In genomic region chr13:49904729-49905456, GRCh38 we compare ENCODE assay signal across 29 cellular contexts.
"Had no signal": no experiment of that assay in that cellular context is flagged by ENCODE, and none has a peak within 500 bp of the region (broad histone marks: within the 10 kb centered on the region; RNA-seq: fewer than 3 reads in every experiment).

No MANE protein-coding gene starts in this region.

- DNase-seq: activated CD4-positive, alpha-beta memory T cell treated with anti-CD3 and anti-CD28 coated beads, Interleukin-2, amount 10 ng/mL, durations not matched to agents 7 days and 5 days; activated CD4-positive, alpha-beta T cell treated with anti-CD3 and anti-CD28 coated beads for 4 hours; activated CD4-positive, CD25-positive, alpha-beta regulatory T cell; activated CD8-positive, alpha-beta memory T cell treated with anti-CD3 and anti-CD28 coated beads, Interleukin-2, amount 10 ng/mL, durations not matched to agents 7 days and 5 days; activated naive CD4-positive, alpha-beta T cell; activated T-cell treated with anti-CD3 and anti-CD28 coated beads, Interleukin-2, amount 50 U/mL, for 72 hours; aorta; body of pancreas; cerebellar nuclear complex; cortex of kidney; effector memory CD8-positive, alpha-beta T cell; gastrocnemius medialis; islet precursor cell; left ventricle myocardium inferior; mucosa of descending colon; right lobe of liver; stimulated activated CD4-positive, alpha-beta T cell treated with anti-CD3 and anti-CD28 coated beads, Interleukin-2, amount 100 ng/mL, for 48 hours; stimulated activated naive CD8-positive, alpha-beta T cell treated with anti-CD3 and anti-CD28 coated beads, Interleukin-15, amount 100 ng/mL, for 72 hours; substantia nigra; T-helper 1 cell; upper lobe of left lung had no signal

- ATAC-seq: activated CD8-positive, alpha-beta memory T cell treated with anti-CD3 and anti-CD28 coated beads, Interleukin-2, amount 10 ng/mL, durations not matched to agents 7 days and 5 days; activated naive CD4-positive, alpha-beta T cell treated with anti-CD3 and anti-CD28 coated beads, Interleukin-2, amount 50 U/mL, for 72 hours; activated T-cell treated with anti-CD3 and anti-CD28 coated beads, Interleukin-2, amount 50 U/mL, for 72 hours; body of pancreas; effector memory CD8-positive, alpha-beta T cell; mucosa of descending colon; natural killer cell treated with Interleukin-12 subunit alpha and Interleukin-12 subunit beta and Interleukin-15 and Interleukin-18, amount 100 ng/mL, for 72 hours; right lobe of liver; stimulated activated naive CD8-positive, alpha-beta T cell treated with anti-CD3 and anti-CD28 coated beads, Interleukin-15, amount 100 ng/mL, for 72 hours had no signal

- H3K36me3 ChIP-seq: cardiac muscle cell, left ventricle myocardium inferior, right lobe of liver, upper lobe of left lung, vagina had no signal

- H3K9me3 ChIP-seq: body of pancreas, gastrocnemius medialis, left ventricle myocardium inferior, mucosa of descending colon, right lobe of liver, upper lobe of left lung, vagina had no signal

- H3K27me3 Mint-ChIP-seq: activated CD4-positive, alpha-beta memory T cell treated with anti-CD3 and anti-CD28 coated beads, Interleukin-2, amount 10 ng/mL, durations not matched to agents 7 days and 5 days; activated CD8-positive, alpha-beta memory T cell treated with anti-CD3 and anti-CD28 coated beads, Interleukin-2, amount 10 ng/mL, durations not matched to agents 7 days and 5 days; effector memory CD8-positive, alpha-beta T cell; progenitor cell of endocrine pancreas; stimulated activated naive CD8-positive, alpha-beta T cell treated with anti-CD3 and anti-CD28 coated beads, Interleukin-15, amount 100 ng/mL, for 72 hours had no signal

- H3K27me3 ChIP-seq: body of pancreas, cardiac muscle cell, gastrocnemius medialis, hepatocyte, right lobe of liver, upper lobe of left lung, vagina had no signal

- H3K4me1 Mint-ChIP-seq: activated CD4-positive, alpha-beta memory T cell treated with anti-CD3 and anti-CD28 coated beads, Interleukin-2, amount 10 ng/mL, durations not matched to agents 7 days and 5 days; activated CD8-positive, alpha-beta memory T cell treated with anti-CD3 and anti-CD28 coated beads, Interleukin-2, amount 10 ng/mL, durations not matched to agents 7 days and 5 days; stimulated activated naive CD8-positive, alpha-beta T cell treated with anti-CD3 and anti-CD28 coated beads, Interleukin-15, amount 100 ng/mL, for 72 hours had no signal

- H3K27ac ChIP-seq: body of pancreas, cardiac muscle cell, gastrocnemius medialis, hepatocyte, left ventricle myocardium inferior, right lobe of liver, upper lobe of left lung, vagina had no signal

- H3K79me2 ChIP-seq: hepatocyte had no signal

- H3K4me3 Mint-ChIP-seq: activated CD4-positive, alpha-beta memory T cell treated with anti-CD3 and anti-CD28 coated beads, Interleukin-2, amount 10 ng/mL, durations not matched to agents 7 days and 5 days; activated CD8-positive, alpha-beta memory T cell treated with anti-CD3 and anti-CD28 coated beads, Interleukin-2, amount 10 ng/mL, durations not matched to agents 7 days and 5 days; activated T-cell treated with anti-CD3 and anti-CD28 coated beads, Interleukin-2, amount 50 U/mL, for 72 hours; effector memory CD8-positive, alpha-beta T cell; natural killer cell treated with Interleukin-12 subunit alpha and Interleukin-12 subunit beta and Interleukin-15 and Interleukin-18, amount 100 ng/mL, for 72 hours; stimulated activated naive CD8-positive, alpha-beta T cell treated with anti-CD3 and anti-CD28 coated beads, Interleukin-15, amount 100 ng/mL, for 72 hours; T-helper 2 cell treated with Interferon-gamma antibody and Interleukin-4, amounts not matched to agents 5 μg/mL and 100 μg/mL, for 36 hours had no signal

- H3K9me3 Mint-ChIP-seq: activated CD4-positive, alpha-beta memory T cell treated with anti-CD3 and anti-CD28 coated beads, Interleukin-2, amount 10 ng/mL, durations not matched to agents 7 days and 5 days; activated naive CD4-positive, alpha-beta T cell treated with anti-CD3 and anti-CD28 coated beads, Interleukin-2, amount 50 U/mL, for 72 hours; activated T-cell treated with anti-CD3 and anti-CD28 coated beads, Interleukin-2, amount 50 U/mL, for 72 hours; effector memory CD8-positive, alpha-beta T cell; natural killer cell treated with Interleukin-12 subunit alpha and Interleukin-12 subunit beta and Interleukin-15 and Interleukin-18, amount 100 ng/mL, for 72 hours; stimulated activated naive CD8-positive, alpha-beta T cell treated with anti-CD3 and anti-CD28 coated beads, Interleukin-15, amount 100 ng/mL, for 72 hours; T-helper 2 cell treated with Interferon-gamma antibody and Interleukin-4, amounts not matched to agents 5 μg/mL and 100 μg/mL, for 36 hours had no signal

- H3K4me2 ChIP-seq: hepatocyte had no signal

- H3K36me3 Mint-ChIP-seq: activated CD8-positive, alpha-beta memory T cell treated with anti-CD3 and anti-CD28 coated beads, Interleukin-2, amount 10 ng/mL, durations not matched to agents 7 days and 5 days; activated naive CD4-positive, alpha-beta T cell treated with anti-CD3 and anti-CD28 coated beads, Interleukin-2, amount 50 U/mL, for 72 hours; natural killer cell treated with Interleukin-12 subunit alpha and Interleukin-12 subunit beta and Interleukin-15 and Interleukin-18, amount 100 ng/mL, for 72 hours had no signal

- H3K4me3 ChIP-seq: body of pancreas, cardiac muscle cell, gastrocnemius medialis, hepatocyte, left ventricle myocardium inferior, lung, mucosa of descending colon, right lobe of liver, upper lobe of left lung, vagina had no signal

- H2AFZ ChIP-seq: hepatocyte had no signal

- H3K4me1 ChIP-seq: body of pancreas, gastrocnemius medialis, left ventricle myocardium inferior, right lobe of liver, upper lobe of left lung, vagina had no signal

- H3K27ac Mint-ChIP-seq: activated CD4-positive, alpha-beta memory T cell treated with anti-CD3 and anti-CD28 coated beads, Interleukin-2, amount 10 ng/mL, durations not matched to agents 7 days and 5 days; activated CD8-positive, alpha-beta memory T cell treated with anti-CD3 and anti-CD28 coated beads, Interleukin-2, amount 10 ng/mL, durations not matched to agents 7 days and 5 days; activated naive CD4-positive, alpha-beta T cell treated with anti-CD3 and anti-CD28 coated beads, Interleukin-2, amount 50 U/mL, for 72 hours; effector memory CD8-positive, alpha-beta T cell; natural killer cell treated with Interleukin-12 subunit alpha and Interleukin-12 subunit beta and Interleukin-15 and Interleukin-18, amount 100 ng/mL, for 72 hours; progenitor cell of endocrine pancreas; T-helper 2 cell treated with Interferon-gamma antibody and Interleukin-4, amounts not matched to agents 5 μg/mL and 100 μg/mL, for 36 hours had no signal
